Comparison of ENCODE assay signal across 14 cellular contexts in the genomic region with DNA sequence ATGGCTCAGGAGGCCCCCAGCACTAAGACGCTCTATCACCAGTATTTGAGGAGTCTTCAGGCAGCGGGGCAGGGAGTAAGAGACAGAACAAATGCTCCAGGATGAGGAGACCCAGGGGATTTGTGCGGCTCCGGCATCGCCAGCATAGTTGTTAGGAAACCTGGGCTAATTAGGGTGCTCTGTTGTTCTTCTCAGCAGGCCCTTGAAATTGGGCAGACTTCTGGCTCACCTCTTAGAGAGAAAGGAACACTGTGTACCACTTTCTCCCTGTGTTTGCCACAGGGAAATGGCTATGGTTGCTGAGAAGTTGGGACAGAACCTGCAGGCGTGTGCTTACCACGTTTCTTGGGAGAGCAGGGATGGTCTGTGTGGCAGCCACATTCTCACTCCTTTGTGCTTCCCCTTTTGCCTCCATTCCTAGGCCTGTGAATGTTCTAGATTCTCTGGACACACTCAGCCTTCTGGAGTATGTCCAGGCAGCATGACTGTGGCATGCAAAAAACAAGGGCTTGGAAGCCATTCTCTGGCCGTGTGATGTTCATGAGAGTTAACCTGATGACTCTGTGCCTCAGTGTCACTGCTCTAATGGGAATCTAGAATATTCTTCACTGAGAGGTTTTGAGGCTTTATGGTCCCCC.
A peak's percentile ranks its signal among the peaks of the same experiment; 100 is the strongest.
DNase-seq lines count a peak whose midpoint lies in the region; ATAC-seq, FAIRE-seq and TF ChIP-seq lines count a peak whose summit lies in the region.
"Had no signal": no experiment of that assay in that cellular context is flagged by ENCODE, and none has a peak within 500 bp of the region (broad histone marks: within the 10 kb centered on the region; RNA-seq: fewer than 3 reads in every experiment).

No MANE protein-coding gene starts in this region.

- no peaks in the 10 kb centered on the region for H3K27me3 ChIP-seq in BLaER1 treated with 17β-estradiol and CSF1 and Interleukin-3, amounts not matched to agents 10 nM and 100 nM
- H3K27me3 ChIP-seq in GM23248 (replicated peaks; ENCODE audit: insufficient read depth), result no peaks in the 10 kb centered on the region

- peaks cover 0 to 49% (median 10%) of the 10 kb centered on the region in 11 experiments; a peak in 8 of 22 replicates for H4K20me1 ChIP-seq in BLaER1 treated with 17β-estradiol and CSF1 and Interleukin-3, amounts not matched to agents 10 nM and 100 nM
- H4K20me1 ChIP-seq in GM23248 (ENCODE audit: insufficient read depth), result no peaks in the 10 kb centered on the region

- H3K9ac ChIP-seq in BLaER1 treated with 17β-estradiol and CSF1 and Interleukin-3, amounts not matched to agents 10 nM and 100 nM, result peak overlapping the region in 6 of 11 experiments; percentile 14 to 52 (median 24); a peak in 11 of 22 replicates
- peak overlapping the region; percentile 47 for H3K9ac ChIP-seq in GM23248

- no peaks in the 10 kb centered on the region for H3K9me2 ChIP-seq in GM23248 (ENCODE audit: insufficient read depth)

- peaks cover 3 to 12% (median 6%) of the 10 kb centered on the region in 7 donors for H3K9me3 Mint-ChIP-seq in naive B cell

- H3K36me3 Mint-ChIP-seq in naive B cell, result peaks cover 9 to 19% of the 10 kb centered on the region in 2 donors

- H3K27ac ChIP-seq in BLaER1 treated with 17β-estradiol and CSF1 and Interleukin-3, amounts not matched to agents 10 nM and 100 nM, result peak overlapping the region in 9 of 11 experiments; percentile 10 to 96 (median 95); a peak in 18 of 22 replicates
- peak overlapping the region; percentile 60 for H3K27ac ChIP-seq in GM23248

- peaks cover 49 to 61% (median 57%) of the 10 kb centered on the region in 10 experiments for H3K4me1 ChIP-seq in BLaER1 treated with 17β-estradiol and CSF1 and Interleukin-3, amounts not matched to agents 10 nM and 100 nM
- peaks cover 12% of the 10 kb centered on the region; the same call in 1 of the 2 replicates for H3K4me1 ChIP-seq in GM23248 (ENCODE audit: insufficient read depth)

- TF ChIP-seq CTCF in cardiac fibroblast (IDR thresholded peaks at IDR 0.05; ENCODE audit: low read depth, low read length), result no peak

- H3K9me3 ChIP-seq in BLaER1 treated with 17β-estradiol and CSF1 and Interleukin-3, amounts not matched to agents 10 nM and 100 nM (replicated peaks in 1 of 11), result peaks cover 17 to 45% (median 42%) of the 10 kb centered on the region in 11 experiments
- H3K9me3 ChIP-seq in GM23248 (ENCODE audit: low read depth), result no peaks in the 10 kb centered on the region

- DNase-seq in GM23248, result peak; percentile 91
- DNase-seq in cardiac fibroblast (ENCODE audit: low read depth in 2 of 2), result peak; percentile 59 to 63
- DNase-seq in naive B cell, result no peak
- no peak for DNase-seq in HUDEP-2 (lab: John Stamatoyannopoulos, UW; ENCODE audit: unreplicated experiment in 76 of 76)
- no peak for DNase-seq in frontal cortex (ENCODE audit: low spot score in 2 of 2)
- no peak for DNase-seq in ACHN
- DNase-seq: activated naive CD4-positive, alpha-beta T cell; DMS79; effector CD8-positive, alpha-beta T cell; NCI-H2029 treated with DMSO at 0.1 percent for 48 hours; nephron progenitor cell; stimulated activated naive CD4-positive, alpha-beta T cell had no signal

- H3K27me3 Mint-ChIP-seq in naive B cell, result no peaks in the 10 kb centered on the region

- no peak for FAIRE-seq in frontal cortex (lab: Jason Lieb, UNC)

- 36 to 39% methylated on average over 8 of the region's 8 CpGs for WGBS in GM23248 (ENCODE audit: low coverage in 1 of 2, low lambda C conversion rate in 2 of 2, missing lambda C conversion rate in 2 of 2), 2 experiments

- peak overlapping the region; percentile 59 for H2AFZ ChIP-seq in GM23248

- H3K4me3 Mint-ChIP-seq in naive B cell, result no peak overlapping the region
- H3K4me3 Mint-ChIP-seq: nephron progenitor cell, WTC11 had no signal

- in situ Hi-C loops in GM23248 (cut with MboI) (no loop called here), ACHN (cut with HindIII; ENCODE audit: low pct_ligation_motif_present, low pct_unique_long_range_greater_than_20kb, low sequenced_read_pairs) (no loop called here)

- peak overlapping the region; percentile 39 to 95 (median 58); a peak in 21 of 22 replicates for H3K4me2 ChIP-seq in BLaER1 treated with 17β-estradiol and CSF1 and Interleukin-3, amounts not matched to agents 10 nM and 100 nM
- H3K4me2 ChIP-seq in GM23248 (ENCODE audit: unreplicated experiment), result no peak overlapping the region

- H3F3A ChIP-seq in GM23248 (ENCODE audit: insufficient read depth), result no peaks in the 10 kb centered on the region

- H3K4me1 Mint-ChIP-seq in naive B cell, result peaks cover 46 to 80% (median 66%) of the 10 kb centered on the region in 3 donors

- ATAC-seq in naive B cell (ENCODE audit: low read depth in 2 of 2), result no peak
- ATAC-seq: WTC11 had no signal

- H3K27ac Mint-ChIP-seq in naive B cell, result peak overlapping the region in 5 of 6 donors; percentile 49 to 95 (median 78)
- H3K27ac Mint-ChIP-seq: nephron progenitor cell, WTC11 had no signal

- H3K79me2 ChIP-seq in GM23248 (ENCODE audit: insufficient read depth), result peaks cover 18% of the 10 kb centered on the region

- no peak overlapping the region for H3K4me3 ChIP-seq in BLaER1 treated with 17β-estradiol and CSF1 and Interleukin-3, amounts not matched to agents 10 nM and 100 nM
- no peak overlapping the region for H3K4me3 ChIP-seq in GM23248
- H3K4me3 ChIP-seq in cardiac fibroblast (replicated peaks in 1 of 2; ENCODE audit: low read depth in 2 of 2, low read length in 2 of 2), result no peak overlapping the region

- H3K36me3 ChIP-seq in BLaER1 treated with 17β-estradiol and CSF1 and Interleukin-3, amounts not matched to agents 10 nM and 100 nM, result peaks cover 15 to 57% (median 43%) of the 10 kb centered on the region in 11 experiments
- no peaks in the 10 kb centered on the region for H3K36me3 ChIP-seq in GM23248 (ENCODE audit: low read depth)

Comparison
In these comparisons a context has a peak if more than half of its experiments do, and no peak if none do; other contexts are left out.
1. DNase-seq: peak in GM23248 (single experiment) and cardiac fibroblast (2 of 2); none in naive B cell (single experiment), HUDEP-2 (0 of 76), frontal cortex (0 of 2) and ACHN (single experiment).